ENCODE assay signal across 15 cellular contexts in the genomic region with DNA sequence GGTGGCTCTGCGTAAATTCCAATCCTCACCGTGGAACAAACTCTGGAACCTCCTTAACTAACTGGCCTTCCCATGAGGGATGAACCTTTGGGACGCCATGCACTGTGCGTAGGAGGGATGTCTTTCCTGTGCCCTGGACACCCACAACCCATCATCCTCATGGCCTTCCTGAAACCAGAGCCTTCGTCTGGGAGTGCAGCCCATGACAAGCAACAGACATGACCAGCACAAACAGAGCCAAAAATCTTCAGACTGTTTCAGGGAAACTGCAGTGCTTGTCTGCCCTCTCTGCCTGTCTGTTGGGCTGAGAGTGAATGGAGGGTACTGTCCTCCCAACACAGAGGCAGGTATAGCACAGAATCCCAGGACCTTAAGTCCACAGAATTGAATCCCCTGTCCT.
"Had no signal": no experiment of that assay in that cellular context is flagged by ENCODE, and none has a peak within 500 bp of the region (broad histone marks: within the 10 kb centered on the region; RNA-seq: fewer than 3 reads in every experiment).

No MANE protein-coding gene starts in this region.

- H3K4me3 Mint-ChIP-seq: activated B cell treated with CpG ODN at 0.5 μM for 24 hours; activated CD4-positive, alpha-beta T cell treated with anti-CD3 and anti-CD28 coated beads, Interleukin-2, amount 10 ng/mL, durations not matched to agents 7 days and 5 days; activated naive CD4-positive, alpha-beta T cell treated with anti-CD3 and anti-CD28 coated beads, Interleukin-2, amount 10 ng/mL, durations not matched to agents 7 days and 5 days; activated T-helper 17 cell treated with anti-CD3 and anti-CD28 coated beads, Interleukin-2, amount 50 U/mL, for 72 hours; brain; dendritic cell treated with granulocyte-macrophage colony-stimulating factor and Interleukin-4, amounts not matched to agents 40 ng/mL and 50 ng/mL, for 4 days; stimulated activated naive B cell treated with anti-CD40 and anti-IgM and Interleukin-4, amounts not matched to agents 10 μg/mL and 1 μg/mL and 100 μg/mL, for 72 hours; T-helper 1 cell treated with Interleukin-12 subunit alpha and Interleukin-12 subunit beta and Interleukin-4 antibody, amounts not matched to agents 30 μg/mL and 1 μg/mL, for 36 hours had no signal

- DNase-seq: activated B cell treated with CpG ODN at 0.5 μM for 24 hours; activated CD4-positive, alpha-beta T cell treated with anti-CD3 and anti-CD28 coated beads, Interleukin-2, amount 10 ng/mL, durations not matched to agents 7 days and 5 days; activated naive CD4-positive, alpha-beta T cell treated with anti-CD3 and anti-CD28 coated beads, Interleukin-2, amount 10 ng/mL, durations not matched to agents 7 days and 5 days; activated T-cell treated with anti-CD3 and anti-CD28 coated beads for 4 hours; erythroblast; glutamatergic neuron; left colon; right cardiac atrium; stimulated activated CD4-positive, alpha-beta T cell treated with anti-CD3 and anti-CD28 coated beads, Interleukin-1b, Interleukin-23, amount 100 ng/mL, for 48 hours; stimulated activated naive B cell treated with anti-CD40 and anti-IgM and Interleukin-4, amounts not matched to agents 10 μg/mL and 1 μg/mL and 100 μg/mL, for 72 hours had no signal

- H3K27ac Mint-ChIP-seq: activated B cell treated with CpG ODN at 0.5 μM for 24 hours; activated CD4-positive, alpha-beta T cell treated with anti-CD3 and anti-CD28 coated beads, Interleukin-2, amount 10 ng/mL, durations not matched to agents 7 days and 5 days; activated naive CD4-positive, alpha-beta T cell treated with anti-CD3 and anti-CD28 coated beads, Interleukin-2, amount 10 ng/mL, durations not matched to agents 7 days and 5 days; activated T-helper 17 cell treated with anti-CD3 and anti-CD28 coated beads, Interleukin-2, amount 50 U/mL, for 72 hours; dendritic cell treated with granulocyte-macrophage colony-stimulating factor and Interleukin-4, amounts not matched to agents 40 ng/mL and 50 ng/mL, for 4 days; stimulated activated naive B cell treated with anti-CD40 and anti-IgM and Interleukin-4, amounts not matched to agents 10 μg/mL and 1 μg/mL and 100 μg/mL, for 72 hours; T-helper 1 cell treated with Interleukin-12 subunit alpha and Interleukin-12 subunit beta and Interleukin-4 antibody, amounts not matched to agents 30 μg/mL and 1 μg/mL, for 36 hours had no signal

- H3K4me1 Mint-ChIP-seq: activated CD4-positive, alpha-beta T cell treated with anti-CD3 and anti-CD28 coated beads, Interleukin-2, amount 10 ng/mL, durations not matched to agents 7 days and 5 days; activated naive CD4-positive, alpha-beta T cell treated with anti-CD3 and anti-CD28 coated beads, Interleukin-2, amount 10 ng/mL, durations not matched to agents 7 days and 5 days; activated T-helper 17 cell treated with anti-CD3 and anti-CD28 coated beads, Interleukin-2, amount 50 U/mL, for 72 hours had no signal

- H3K9me3 Mint-ChIP-seq: activated B cell treated with CpG ODN at 0.5 μM for 24 hours; activated CD4-positive, alpha-beta T cell treated with anti-CD3 and anti-CD28 coated beads, Interleukin-2, amount 10 ng/mL, durations not matched to agents 7 days and 5 days; activated naive CD4-positive, alpha-beta T cell treated with anti-CD3 and anti-CD28 coated beads, Interleukin-2, amount 10 ng/mL, durations not matched to agents 7 days and 5 days; activated T-helper 17 cell treated with anti-CD3 and anti-CD28 coated beads, Interleukin-2, amount 50 U/mL, for 72 hours; dendritic cell treated with granulocyte-macrophage colony-stimulating factor and Interleukin-4, amounts not matched to agents 40 ng/mL and 50 ng/mL, for 4 days; stimulated activated naive B cell treated with anti-CD40 and anti-IgM and Interleukin-4, amounts not matched to agents 10 μg/mL and 1 μg/mL and 100 μg/mL, for 72 hours; T-helper 1 cell treated with Interleukin-12 subunit alpha and Interleukin-12 subunit beta and Interleukin-4 antibody, amounts not matched to agents 30 μg/mL and 1 μg/mL, for 36 hours had no signal

- ATAC-seq: activated T-helper 17 cell treated with anti-CD3 and anti-CD28 coated beads, Interleukin-2, amount 50 U/mL, for 72 hours; left colon; right cardiac atrium; SK-N-SH treated with all-trans-retinoic acid at 6 μM for 48 hours; stimulated activated naive B cell treated with anti-CD40 and anti-IgM and Interleukin-4, amounts not matched to agents 10 μg/mL and 1 μg/mL and 100 μg/mL, for 72 hours had no signal

- H3K27me3 Mint-ChIP-seq: activated B cell treated with CpG ODN at 0.5 μM for 24 hours; activated naive CD4-positive, alpha-beta T cell treated with anti-CD3 and anti-CD28 coated beads, Interleukin-2, amount 10 ng/mL, durations not matched to agents 7 days and 5 days; activated T-helper 17 cell treated with anti-CD3 and anti-CD28 coated beads, Interleukin-2, amount 50 U/mL, for 72 hours; brain had no signal

- H3K36me3 Mint-ChIP-seq: activated naive CD4-positive, alpha-beta T cell treated with anti-CD3 and anti-CD28 coated beads, Interleukin-2, amount 10 ng/mL, durations not matched to agents 7 days and 5 days; brain had no signal
